In the genomic region with DNA sequence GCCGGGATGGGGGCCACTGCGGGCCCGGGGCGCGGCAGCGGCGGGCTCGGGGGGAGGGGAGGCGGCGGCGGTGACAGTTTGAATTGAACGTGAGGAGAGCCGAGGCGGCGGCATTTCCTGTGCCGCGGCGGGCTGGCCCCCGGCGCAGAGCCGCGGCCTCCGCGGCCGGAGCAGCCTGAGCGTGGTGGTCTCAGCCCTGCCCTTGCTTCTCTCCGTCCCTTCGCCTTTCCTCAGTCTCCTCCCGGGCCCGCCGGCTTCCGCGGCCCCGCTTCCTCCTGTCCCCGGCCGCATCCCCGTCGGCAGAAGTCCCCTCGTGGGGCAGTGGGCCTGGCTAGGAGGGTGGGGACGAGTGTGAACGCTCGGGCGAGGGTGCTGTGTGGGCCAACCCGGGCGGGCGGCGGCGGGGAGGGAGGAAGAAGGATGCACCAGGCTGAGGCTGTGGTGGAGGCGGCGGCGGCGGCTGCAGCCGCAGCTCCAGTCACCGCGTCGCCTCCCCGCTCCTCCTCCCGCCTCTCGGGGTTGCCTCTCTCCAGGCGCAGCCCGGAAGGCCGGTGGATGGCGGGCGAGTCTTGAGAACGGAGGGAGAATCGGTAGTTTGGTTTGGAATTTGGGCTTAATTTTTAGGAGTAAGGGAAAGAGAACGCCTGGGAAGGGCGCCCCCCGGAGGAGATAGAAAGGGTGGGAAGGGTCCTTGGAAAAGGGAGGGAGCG, we compare ENCODE assay signal across 1 cellular context.
A peak's percentile ranks its signal among the peaks of the same experiment; 100 is the strongest.
TF ChIP-seq lines count a peak whose summit lies in the region.

No MANE protein-coding gene starts in this region.

TF ChIP-seq in H1, 55 proteins besides CTCF, POLR2A, EP300 and RAD21 (continued from another document):
- TF ChIP-seq, protein P1, sequence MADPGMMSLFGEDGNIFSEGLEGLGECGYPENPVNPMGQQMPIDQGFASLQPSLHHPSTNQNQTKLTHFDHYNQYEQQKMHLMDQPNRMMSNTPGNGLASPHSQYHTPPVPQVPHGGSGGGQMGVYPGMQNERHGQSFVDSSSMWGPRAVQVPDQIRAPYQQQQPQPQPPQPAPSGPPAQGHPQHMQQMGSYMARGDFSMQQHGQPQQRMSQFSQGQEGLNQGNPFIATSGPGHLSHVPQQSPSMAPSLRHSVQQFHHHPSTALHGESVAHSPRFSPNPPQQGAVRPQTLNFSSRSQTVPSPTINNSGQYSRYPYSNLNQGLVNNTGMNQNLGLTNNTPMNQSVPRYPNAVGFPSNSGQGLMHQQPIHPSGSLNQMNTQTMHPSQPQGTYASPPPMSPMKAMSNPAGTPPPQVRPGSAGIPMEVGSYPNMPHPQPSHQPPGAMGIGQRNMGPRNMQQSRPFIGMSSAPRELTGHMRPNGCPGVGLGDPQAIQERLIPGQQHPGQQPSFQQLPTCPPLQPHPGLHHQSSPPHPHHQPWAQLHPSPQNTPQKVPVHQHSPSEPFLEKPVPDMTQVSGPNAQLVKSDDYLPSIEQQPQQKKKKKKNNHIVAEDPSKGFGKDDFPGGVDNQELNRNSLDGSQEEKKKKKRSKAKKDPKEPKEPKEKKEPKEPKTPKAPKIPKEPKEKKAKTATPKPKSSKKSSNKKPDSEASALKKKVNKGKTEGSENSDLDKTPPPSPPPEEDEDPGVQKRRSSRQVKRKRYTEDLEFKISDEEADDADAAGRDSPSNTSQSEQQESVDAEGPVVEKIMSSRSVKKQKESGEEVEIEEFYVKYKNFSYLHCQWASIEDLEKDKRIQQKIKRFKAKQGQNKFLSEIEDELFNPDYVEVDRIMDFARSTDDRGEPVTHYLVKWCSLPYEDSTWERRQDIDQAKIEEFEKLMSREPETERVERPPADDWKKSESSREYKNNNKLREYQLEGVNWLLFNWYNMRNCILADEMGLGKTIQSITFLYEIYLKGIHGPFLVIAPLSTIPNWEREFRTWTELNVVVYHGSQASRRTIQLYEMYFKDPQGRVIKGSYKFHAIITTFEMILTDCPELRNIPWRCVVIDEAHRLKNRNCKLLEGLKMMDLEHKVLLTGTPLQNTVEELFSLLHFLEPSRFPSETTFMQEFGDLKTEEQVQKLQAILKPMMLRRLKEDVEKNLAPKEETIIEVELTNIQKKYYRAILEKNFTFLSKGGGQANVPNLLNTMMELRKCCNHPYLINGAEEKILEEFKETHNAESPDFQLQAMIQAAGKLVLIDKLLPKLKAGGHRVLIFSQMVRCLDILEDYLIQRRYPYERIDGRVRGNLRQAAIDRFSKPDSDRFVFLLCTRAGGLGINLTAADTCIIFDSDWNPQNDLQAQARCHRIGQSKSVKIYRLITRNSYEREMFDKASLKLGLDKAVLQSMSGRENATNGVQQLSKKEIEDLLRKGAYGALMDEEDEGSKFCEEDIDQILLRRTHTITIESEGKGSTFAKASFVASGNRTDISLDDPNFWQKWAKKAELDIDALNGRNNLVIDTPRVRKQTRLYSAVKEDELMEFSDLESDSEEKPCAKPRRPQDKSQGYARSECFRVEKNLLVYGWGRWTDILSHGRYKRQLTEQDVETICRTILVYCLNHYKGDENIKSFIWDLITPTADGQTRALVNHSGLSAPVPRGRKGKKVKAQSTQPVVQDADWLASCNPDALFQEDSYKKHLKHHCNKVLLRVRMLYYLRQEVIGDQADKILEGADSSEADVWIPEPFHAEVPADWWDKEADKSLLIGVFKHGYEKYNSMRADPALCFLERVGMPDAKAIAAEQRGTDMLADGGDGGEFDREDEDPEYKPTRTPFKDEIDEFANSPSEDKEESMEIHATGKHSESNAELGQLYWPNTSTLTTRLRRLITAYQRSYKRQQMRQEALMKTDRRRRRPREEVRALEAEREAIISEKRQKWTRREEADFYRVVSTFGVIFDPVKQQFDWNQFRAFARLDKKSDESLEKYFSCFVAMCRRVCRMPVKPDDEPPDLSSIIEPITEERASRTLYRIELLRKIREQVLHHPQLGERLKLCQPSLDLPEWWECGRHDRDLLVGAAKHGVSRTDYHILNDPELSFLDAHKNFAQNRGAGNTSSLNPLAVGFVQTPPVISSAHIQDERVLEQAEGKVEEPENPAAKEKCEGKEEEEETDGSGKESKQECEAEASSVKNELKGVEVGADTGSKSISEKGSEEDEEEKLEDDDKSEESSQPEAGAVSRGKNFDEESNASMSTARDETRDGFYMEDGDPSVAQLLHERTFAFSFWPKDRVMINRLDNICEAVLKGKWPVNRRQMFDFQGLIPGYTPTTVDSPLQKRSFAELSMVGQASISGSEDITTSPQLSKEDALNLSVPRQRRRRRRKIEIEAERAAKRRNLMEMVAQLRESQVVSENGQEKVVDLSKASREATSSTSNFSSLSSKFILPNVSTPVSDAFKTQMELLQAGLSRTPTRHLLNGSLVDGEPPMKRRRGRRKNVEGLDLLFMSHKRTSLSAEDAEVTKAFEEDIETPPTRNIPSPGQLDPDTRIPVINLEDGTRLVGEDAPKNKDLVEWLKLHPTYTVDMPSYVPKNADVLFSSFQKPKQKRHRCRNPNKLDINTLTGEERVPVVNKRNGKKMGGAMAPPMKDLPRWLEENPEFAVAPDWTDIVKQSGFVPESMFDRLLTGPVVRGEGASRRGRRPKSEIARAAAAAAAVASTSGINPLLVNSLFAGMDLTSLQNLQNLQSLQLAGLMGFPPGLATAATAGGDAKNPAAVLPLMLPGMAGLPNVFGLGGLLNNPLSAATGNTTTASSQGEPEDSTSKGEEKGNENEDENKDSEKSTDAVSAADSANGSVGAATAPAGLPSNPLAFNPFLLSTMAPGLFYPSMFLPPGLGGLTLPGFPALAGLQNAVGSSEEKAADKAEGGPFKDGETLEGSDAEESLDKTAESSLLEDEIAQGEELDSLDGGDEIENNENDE (IDR thresholded peaks at IDR 0.05; ENCODE audit: insufficient replicate concordance, low read length), result no peak
- TF ChIP-seq SIN3A (conservative IDR thresholded peaks at IDR 0.05 in 1 of 2, IDR thresholded peaks at IDR 0.05 in 1 of 2; ENCODE audit: low read depth in 1 of 2, low read length in 2 of 2) (0 out of 4 replicates have a peak, but pooled peaks have one; percentile 31 to 47), TAF7 (optimal IDR thresholded peaks at IDR 0.05; ENCODE audit: borderline replicate concordance, low read depth, low read length) (peak; percentile 15), RBBP5 (IDR thresholded peaks at IDR 0.05; ENCODE audit: borderline replicate concordance, low read depth, low read length) (0 out of 2 replicates have a peak, but pooled peaks have one; percentile 88), KDM4A (IDR thresholded peaks at IDR 0.05; ENCODE audit: low read depth, low read length, severe bottlenecking) (peak; percentile 49), GABPA (IDR thresholded peaks at IDR 0.05; ENCODE audit: borderline replicate concordance, insufficient read depth, low read length) (no peak), HDAC6 (IDR thresholded peaks at IDR 0.05; ENCODE audit: low read depth, low read length) (no peak), TEAD4 (IDR thresholded peaks at IDR 0.05; ENCODE audit: low read depth, low read length) (no peak), BCL11A (IDR thresholded peaks at IDR 0.05; ENCODE audit: low read depth in 2 of 2, low read length in 2 of 2) (no peak), TCF12 (IDR thresholded peaks at IDR 0.05; ENCODE audit: low read depth, low read length) (no peak), BACH1 (IDR thresholded peaks at IDR 0.05; ENCODE audit: low read length) (no peak), CBX5 (IDR thresholded peaks at IDR 0.05; ENCODE audit: low read depth, low read length) (no peak), POLR2AphosphoS5 (IDR thresholded peaks at IDR 0.05; ENCODE audit: low read depth, low read length) (0 out of 2 replicates have a peak, but pooled peaks have one; percentile 9), KDM5A (IDR thresholded peaks at IDR 0.05; ENCODE audit: low read length) (0 out of 2 replicates have a peak, but pooled peaks have one; percentile 13), NRF1 (IDR thresholded peaks at IDR 0.05; ENCODE audit: low read depth, low read length) (no peak), CTBP2 (IDR thresholded peaks at IDR 0.05; ENCODE audit: borderline replicate concordance, insufficient read depth, insufficient read length, low read length) (peak; percentile 11), CHD2 (IDR thresholded peaks at IDR 0.05; ENCODE audit: low read length) (no peak), CHD1 (IDR thresholded peaks at IDR 0.05; ENCODE audit: low read depth, low read length) (no peak), CREB1 (IDR thresholded peaks at IDR 0.05) (no peak), NANOG (IDR thresholded peaks at IDR 0.05; ENCODE audit: insufficient read depth, low read depth, low read length, poor library complexity, severe bottlenecking) (no peak), TBP (IDR thresholded peaks at IDR 0.05; ENCODE audit: low read depth, low read length) (no peak), SAP30 (IDR thresholded peaks at IDR 0.05; ENCODE audit: insufficient read depth, insufficient replicate concordance, low read length) (no peak), JUND (IDR thresholded peaks at IDR 0.05; ENCODE audit: low read length) (no peak), SP4 (IDR thresholded peaks at IDR 0.05; ENCODE audit: low read length) (no peak), TAF1 (IDR thresholded peaks at IDR 0.05; ENCODE audit: low read depth, low read length) (0 out of 2 replicates have a peak, but pooled peaks have one; percentile 46), SRF (IDR thresholded peaks at IDR 0.05; ENCODE audit: low read depth, low read length) (no peak), RNF2 (IDR thresholded peaks at IDR 0.05; ENCODE audit: borderline replicate concordance, low read depth, low read length, missing control alignments, poor library complexity, severe bottlenecking) (no peak), SIRT6 (IDR thresholded peaks at IDR 0.05; ENCODE audit: low read length) (no peak), SIX5 (IDR thresholded peaks at IDR 0.05; ENCODE audit: low read depth, low read length) (no peak), ZNF274 (IDR thresholded peaks at IDR 0.05; ENCODE audit: borderline replicate concordance, extremely low read depth, low read length) (no peak), ASH2L (IDR thresholded peaks at IDR 0.05; ENCODE audit: low read length) (peak; percentile 89), KDM1A (IDR thresholded peaks at IDR 0.05; ENCODE audit: borderline replicate concordance, low read length) (no peak), RFX5 (IDR thresholded peaks at IDR 0.05; ENCODE audit: borderline replicate concordance, low read depth, low read length) (no peak), SP2 (IDR thresholded peaks at IDR 0.05; ENCODE audit: low read length) (no peak), CEBPB (IDR thresholded peaks at IDR 0.05; ENCODE audit: low read depth, low read length) (no peak), FOSL1 (IDR thresholded peaks at IDR 0.05; ENCODE audit: insufficient read depth, low read depth, low read length) (no peak), YY1 (IDR thresholded peaks at IDR 0.05; ENCODE audit: low read depth, low read length) (no peak), HDAC2 (IDR thresholded peaks at IDR 0.05; ENCODE audit: borderline replicate concordance in 1 of 2, low read depth in 2 of 2, low read length in 2 of 2) (0 out of 4 replicates have a peak, but pooled peaks have one; percentile 22 to 24)
- TF ChIP-seq, protein P2, sequence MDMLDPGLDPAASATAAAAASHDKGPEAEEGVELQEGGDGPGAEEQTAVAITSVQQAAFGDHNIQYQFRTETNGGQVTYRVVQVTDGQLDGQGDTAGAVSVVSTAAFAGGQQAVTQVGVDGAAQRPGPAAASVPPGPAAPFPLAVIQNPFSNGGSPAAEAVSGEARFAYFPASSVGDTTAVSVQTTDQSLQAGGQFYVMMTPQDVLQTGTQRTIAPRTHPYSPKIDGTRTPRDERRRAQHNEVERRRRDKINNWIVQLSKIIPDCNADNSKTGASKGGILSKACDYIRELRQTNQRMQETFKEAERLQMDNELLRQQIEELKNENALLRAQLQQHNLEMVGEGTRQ (IDR thresholded peaks at IDR 0.05; ENCODE audit: low read length), result no peak
- TF ChIP-seq, protein P3, sequence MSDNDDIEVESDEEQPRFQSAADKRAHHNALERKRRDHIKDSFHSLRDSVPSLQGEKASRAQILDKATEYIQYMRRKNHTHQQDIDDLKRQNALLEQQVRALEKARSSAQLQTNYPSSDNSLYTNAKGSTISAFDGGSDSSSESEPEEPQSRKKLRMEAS (IDR thresholded peaks at IDR 0.05), result no peak
- TF ChIP-seq, protein P4, sequence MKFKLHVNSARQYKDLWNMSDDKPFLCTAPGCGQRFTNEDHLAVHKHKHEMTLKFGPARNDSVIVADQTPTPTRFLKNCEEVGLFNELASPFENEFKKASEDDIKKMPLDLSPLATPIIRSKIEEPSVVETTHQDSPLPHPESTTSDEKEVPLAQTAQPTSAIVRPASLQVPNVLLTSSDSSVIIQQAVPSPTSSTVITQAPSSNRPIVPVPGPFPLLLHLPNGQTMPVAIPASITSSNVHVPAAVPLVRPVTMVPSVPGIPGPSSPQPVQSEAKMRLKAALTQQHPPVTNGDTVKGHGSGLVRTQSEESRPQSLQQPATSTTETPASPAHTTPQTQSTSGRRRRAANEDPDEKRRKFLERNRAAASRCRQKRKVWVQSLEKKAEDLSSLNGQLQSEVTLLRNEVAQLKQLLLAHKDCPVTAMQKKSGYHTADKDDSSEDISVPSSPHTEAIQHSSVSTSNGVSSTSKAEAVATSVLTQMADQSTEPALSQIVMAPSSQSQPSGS (IDR thresholded peaks at IDR 0.05; ENCODE audit: low read length), result no peak
